Comparison of ENCODE assay signal across 8 cellular contexts in the genomic region with DNA sequence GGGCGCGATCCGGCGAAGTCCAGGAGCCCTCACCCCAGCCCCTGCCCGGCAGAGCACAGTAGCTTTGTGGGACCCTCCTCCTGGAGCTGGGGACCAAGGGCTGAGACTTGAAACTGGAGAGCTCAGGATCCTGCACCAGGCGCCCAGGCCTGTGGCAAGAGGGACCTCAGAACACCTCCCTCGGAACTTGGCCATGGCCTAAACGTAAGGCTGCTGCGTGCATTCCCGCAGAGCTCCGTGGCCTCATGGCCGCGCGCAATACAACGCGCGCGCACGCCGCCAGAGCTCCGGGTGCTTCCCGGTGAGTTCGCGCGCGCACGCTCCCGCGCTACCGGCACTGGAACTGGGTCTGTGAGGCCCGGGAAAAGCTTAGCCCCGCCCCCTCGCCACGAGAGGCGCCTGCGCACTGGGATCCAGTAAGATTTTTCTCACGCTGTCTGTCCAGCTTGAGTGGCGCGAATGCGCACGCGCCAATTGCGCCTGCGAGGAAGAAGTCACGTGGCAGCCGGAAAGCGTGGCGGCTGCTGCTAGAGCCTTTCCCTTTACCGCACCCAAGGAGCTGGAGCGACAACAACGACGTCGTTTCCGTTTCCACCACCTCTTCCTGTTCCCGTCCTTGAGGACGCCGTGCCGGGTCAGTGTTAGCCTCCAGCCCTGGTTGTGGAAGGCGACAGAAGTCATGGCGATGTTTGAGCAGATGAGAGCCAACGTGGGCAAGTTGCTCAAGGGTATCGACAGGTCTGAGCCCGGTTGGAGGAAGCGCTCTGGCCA. TPM values are rescaled to one million over a fixed set of nuclear protein-coding genes. Genes with fewer than 3 reads are reported as not detected.
A peak's percentile ranks its signal among the peaks of the same experiment; 100 is the strongest.
DNase-seq lines count a peak whose midpoint lies in the region; ATAC-seq and TF ChIP-seq lines count a peak whose summit lies in the region.

A gene with protein sequence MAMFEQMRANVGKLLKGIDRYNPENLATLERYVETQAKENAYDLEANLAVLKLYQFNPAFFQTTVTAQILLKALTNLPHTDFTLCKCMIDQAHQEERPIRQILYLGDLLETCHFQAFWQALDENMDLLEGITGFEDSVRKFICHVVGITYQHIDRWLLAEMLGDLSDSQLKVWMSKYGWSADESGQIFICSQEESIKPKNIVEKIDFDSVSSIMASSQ (plus strand): TSS at position 599 of the 771 bp plus-strand sequence. CDS start 81 bp downstream, at position 680.

- H3K27ac ChIP-seq in thymus (ENCODE audit: low read depth) = peak within 1 kb of the TSS; percentile 88

- H3K27ac Mint-ChIP-seq in osteocyte (ENCODE audit: unreplicated experiment) = peak within 1 kb of the TSS; percentile 94

- H3K36me3 Mint-ChIP-seq in osteocyte (ENCODE audit: unreplicated experiment) = peaks cover 13% of the 10 kb centered on the region

- peaks cover 15% of the 10 kb centered on the region for H3K4me1 ChIP-seq in thymus (ENCODE audit: control insufficient read depth, insufficient read depth, low read length)

- H3K9me3 Mint-ChIP-seq in osteocyte (ENCODE audit: unreplicated experiment) = no peaks in the 10 kb centered on the region

- peak within 1 kb of the TSS; percentile 66 for H3K4me3 ChIP-seq in thymus (ENCODE audit: low read length)

- H3K36me3 ChIP-seq in thymus (ENCODE audit: control insufficient read depth, insufficient read depth) = peaks cover 36% of the 10 kb centered on the region

- intact Hi-C loops in head of caudate nucleus (cut with DNase I) = loop anchor here (5.0 to 10.0 kb wide), 3 partner anchors 216 to 234 kb away; a partner anchor contains a TSS

- H3K27me3 ChIP-seq in thymus (ENCODE audit: control insufficient read depth, insufficient read depth) = no peaks in the 10 kb centered on the region

- peak; percentile 71 for ATAC-seq in HG02678 (IDR thresholded peaks at IDR 0.05; ENCODE audit: unreplicated experiment)

- CTCF ChIA-PET in GM10248 (lab: Yijun Ruan, JAX) = interaction anchor here (1.0 to 11.5 kb wide), 11 partner anchors 10 to 333 kb away, joined by 3 to 91 read pairs (median 5); a partner anchor contains a TSS

- WGBS in thymus = 2% methylated on average over 64 of the region's 64 CpGs

- TF ChIP-seq CTCF in GM10248 (IDR thresholded peaks at IDR 0.05; ENCODE audit: control extremely low read depth, extremely low read depth, low read depth, missing control alignments) (no peak), osteocyte (IDR thresholded peaks at IDR 0.05) (no peak)

- peak within 1 kb of the TSS; percentile 98 for H3K4me3 Mint-ChIP-seq in osteocyte (ENCODE audit: unreplicated experiment)

- peaks cover 20% of the 10 kb centered on the region for H3K4me1 Mint-ChIP-seq in osteocyte (ENCODE audit: unreplicated experiment)

- DNase-seq in GM10248 (ENCODE audit: extremely low spot score) (peak; percentile 99), NCI-H1417 (lab: John Stamatoyannopoulos, UW) (peak; percentile 97 to 100 (median 99)), SW 1271 (lab: John Stamatoyannopoulos, UW) (peak; percentile 80 to 95), head of caudate nucleus (peak; percentile 96 to 99 (median 98)), osteocyte (ENCODE audit: extremely low spot score, unreplicated experiment) (peak; percentile 99)
- DNase-seq in activated naive CD8-positive, alpha-beta T cell treated with anti-CD3 and anti-CD28 coated beads, Interleukin-2, amount 50 U/mL, for 16 hours (ENCODE audit: low read depth, low spot score) = peak; percentile 91

- POLR2A ChIA-PET in GM10248 (lab: Yijun Ruan, JAX) = interaction anchor here (0.6 to 1.4 kb wide), 4 partner anchors 11 to 382 kb away, joined by 3 to 6 read pairs (median 4); a partner anchor contains a TSS

- H3K27me3 Mint-ChIP-seq in osteocyte (ENCODE audit: unreplicated experiment) = peaks cover 3% of the 10 kb centered on the region

- H3K9me3 ChIP-seq in thymus (ENCODE audit: control insufficient read depth) = no peaks in the 10 kb centered on the region

RNA-seq across cellular contexts. Expression of the gene that starts here (rescaled TPM):
- total RNA-seq in osteocyte = 258 and 262 TPM in 2 replicates
- polyA plus RNA-seq in thymus = 268 TPM

Comparison
In these comparisons a context has a peak if more than half of its experiments do, and no peak if none do; other contexts are left out.
1. Peak in every context shown above with its lines: DNase-seq, ATAC-seq, H3K4me3 ChIP-seq and H3K27ac ChIP-seq.